8 cellular contexts compared by ENCODE assay signal in the genomic region with DNA sequence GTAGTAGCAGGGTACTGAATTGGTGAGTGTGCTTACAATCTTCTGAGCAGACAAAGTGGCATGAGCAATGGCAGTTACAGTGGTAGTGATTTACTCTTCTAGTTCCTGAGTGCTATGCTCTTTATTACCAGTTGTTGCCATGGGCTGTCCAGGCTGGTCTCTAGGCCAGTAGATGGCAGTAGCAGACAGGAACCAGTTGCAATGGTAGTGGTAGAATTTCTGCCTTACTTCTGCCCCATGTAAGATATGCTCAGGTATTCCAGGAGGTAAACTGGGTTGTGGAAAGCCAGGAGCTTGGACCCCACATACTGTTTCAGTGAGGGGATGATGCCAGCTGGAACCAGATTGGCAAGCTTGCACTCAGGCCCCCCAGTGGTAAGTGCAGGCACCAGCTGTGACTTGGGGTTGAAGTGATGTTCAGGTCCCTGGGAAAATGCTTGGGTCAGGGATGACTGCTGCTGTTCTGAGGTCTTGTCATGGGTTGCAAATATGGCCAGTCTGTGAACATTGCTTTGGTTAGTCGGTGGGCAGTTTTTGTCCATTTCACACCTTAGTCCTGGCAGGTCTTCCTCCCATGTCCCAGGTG.
DNase-seq lines count a peak whose midpoint lies in the region; ATAC-seq and TF ChIP-seq lines count a peak whose summit lies in the region.

No MANE protein-coding gene starts in this region.

- intact Hi-C loops in Caco-2 (cut with micrococcal nuclease; ENCODE audit: unreplicated experiment), result no loop called here

- no peaks in the 10 kb centered on the region for H3K36me3 ChIP-seq in Caco-2 (ENCODE audit: control insufficient read depth, insufficient read depth, low read length)

- H3K4me1 Mint-ChIP-seq in Caco-2 (ENCODE audit: low read depth, unreplicated experiment) (no peaks in the 10 kb centered on the region), glutamatergic neuron (ENCODE audit: low read depth, unreplicated experiment) (no peaks in the 10 kb centered on the region), T-helper 17 cell (no peaks in the 10 kb centered on the region)

- no TSS peak for BruUV-seq in Caco-2 (replicated peaks; lab: Mats Ljungman, UMichigan)

- H3K27ac Mint-ChIP-seq in Caco-2 (ENCODE audit: unreplicated experiment), result no peak overlapping the region
- no peak overlapping the region for H3K27ac Mint-ChIP-seq in glutamatergic neuron (ENCODE audit: unreplicated experiment)
- no peak overlapping the region for H3K27ac Mint-ChIP-seq in T-helper 17 cell

- DNase-seq in Caco-2, result peak in 1 of 2 experiments; percentile 24
- DNase-seq in RKO (ENCODE audit: low spot score), result peak; percentile 47
- DNase-seq in glutamatergic neuron, result peak; percentile 28
- no peak for DNase-seq in NCI-H446 treated with DMSO at 0.1 percent for 48 hours (lab: John Stamatoyannopoulos, UW)
- DNase-seq in T-helper 17 cell, result no peak

- H3K4me3 Mint-ChIP-seq in Caco-2 (ENCODE audit: unreplicated experiment), result no peak overlapping the region
- no peak overlapping the region for H3K4me3 Mint-ChIP-seq in glutamatergic neuron (ENCODE audit: unreplicated experiment)
- no peak overlapping the region for H3K4me3 Mint-ChIP-seq in T-helper 17 cell

- H3K9me3 ChIP-seq in Caco-2 (no peaks in the 10 kb centered on the region), T-helper 17 cell (ENCODE audit: control insufficient read depth, low read length, poor library complexity, severe bottlenecking) (no peaks in the 10 kb centered on the region)

- peak; percentile 74 for ATAC-seq in GM19395 (IDR thresholded peaks at IDR 0.05; ENCODE audit: unreplicated experiment)
- ATAC-seq in T-helper 17 cell, result no peak
- no peak for ATAC-seq in HG03045 (IDR thresholded peaks at IDR 0.05; ENCODE audit: unreplicated experiment)
- ATAC-seq in HG02938 (IDR thresholded peaks at IDR 0.05; ENCODE audit: unreplicated experiment), result no peak

- POLR2A ChIA-PET in Caco-2 (lab: Charles Lee), result no interaction called here

- H3K27me3 ChIP-seq in Caco-2 (replicated peaks; ENCODE audit: control insufficient read depth, insufficient read depth, low read length), result no peaks in the 10 kb centered on the region

- no peak overlapping the region for H3K4me3 ChIP-seq in Caco-2 (ENCODE audit: low read depth, low read length)

- H3K36me3 Mint-ChIP-seq in Caco-2 (ENCODE audit: insufficient read depth, unreplicated experiment), result no peaks in the 10 kb centered on the region
- no peaks in the 10 kb centered on the region for H3K36me3 Mint-ChIP-seq in glutamatergic neuron (ENCODE audit: unreplicated experiment)
- H3K36me3 Mint-ChIP-seq in T-helper 17 cell (ENCODE audit: low read depth), result no peaks in the 10 kb centered on the region

- H3K4me1 ChIP-seq in Caco-2, result no peaks in the 10 kb centered on the region

- TF ChIP-seq CTCF in Caco-2 (IDR thresholded peaks at IDR 0.05; ENCODE audit: insufficient read depth in 1 of 2, low read depth in 1 of 2, low read length in 1 of 2, severe bottlenecking in 1 of 2, unreplicated experiment in 1 of 2), result peak; percentile 45 to 60
- TF ChIP-seq CTCF in glutamatergic neuron (IDR thresholded peaks at IDR 0.05; ENCODE audit: partially characterized antibody, unreplicated experiment), result no peak

- CTCF ChIA-PET in Caco-2 (lab: Charles Lee), result no interaction called here

- H3K27me3 Mint-ChIP-seq in Caco-2 (ENCODE audit: insufficient read depth, unreplicated experiment), result no peaks in the 10 kb centered on the region
- no peaks in the 10 kb centered on the region for H3K27me3 Mint-ChIP-seq in glutamatergic neuron (ENCODE audit: unreplicated experiment)
- no peaks in the 10 kb centered on the region for H3K27me3 Mint-ChIP-seq in T-helper 17 cell

- H3K9me3 Mint-ChIP-seq in Caco-2 (ENCODE audit: unreplicated experiment) (no peaks in the 10 kb centered on the region), glutamatergic neuron (ENCODE audit: unreplicated experiment) (no peaks in the 10 kb centered on the region)

Comparison
In these comparisons a context has a peak if more than half of its experiments do, and no peak if none do; other contexts are left out.
1. DNase-seq: peak in RKO (single experiment) and glutamatergic neuron (single experiment); none in NCI-H446 treated with DMSO at 0.1 percent for 48 hours (single experiment) and T-helper 17 cell (0 of 3).